1 cellular context compared by ENCODE assay signal in the genomic region with DNA sequence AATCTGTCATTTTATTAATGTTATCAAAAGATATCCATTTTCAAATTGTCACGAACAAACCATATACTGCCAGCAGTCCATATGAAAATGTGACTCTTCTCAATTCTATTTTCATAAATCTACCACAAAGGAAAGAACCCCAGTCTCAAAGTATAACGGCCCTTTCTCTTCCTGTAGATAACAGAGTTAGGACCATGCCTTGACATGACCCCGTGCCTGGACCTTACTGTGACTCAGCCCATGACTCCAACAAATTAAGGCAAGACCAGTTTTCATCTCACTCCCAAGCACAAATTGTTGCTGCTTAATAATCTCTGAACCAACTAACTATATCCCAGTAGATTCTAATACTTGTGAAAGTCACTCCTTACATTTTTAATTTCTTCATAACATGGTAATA.
TF ChIP-seq lines count a peak whose summit lies in the region.

No MANE protein-coding gene starts in this region.

TF ChIP-seq in K562, 482 proteins besides CTCF, POLR2A, EP300 and RAD21 (continued from another document and continues in another):
- TF ChIP-seq DNMT1 (IDR thresholded peaks at IDR 0.05) (no peak), BHLHE40 (IDR thresholded peaks at IDR 0.05; ENCODE audit: low read length) (peak; percentile 14; the same call in 1 of the 2 replicates), PML (IDR thresholded peaks at IDR 0.05; ENCODE audit: low read length) (no peak), HDAC8 (tag; IDR thresholded peaks at IDR 0.05) (no peak), WHSC1 (IDR thresholded peaks at IDR 0.05; ENCODE audit: low read length) (no peak), EP400 (IDR thresholded peaks at IDR 0.05) (peak; percentile 43; the same call in 1 of the 2 replicates), NCOR1 (IDR thresholded peaks at IDR 0.05) (peak; percentile 37; the same call in 1 of the 2 replicates), ZNF134 (CRISPR knock-in tag; conservative IDR thresholded peaks at IDR 0.05) (no peak), LEF1 (IDR thresholded peaks at IDR 0.05) (peak; percentile 49; the same call in 1 of the 2 replicates), OTX1 (CRISPR knock-in tag; IDR thresholded peaks at IDR 0.05) (no peak), SUPT5H (IDR thresholded peaks at IDR 0.05) (no peak), RBM14 (IDR thresholded peaks at IDR 0.05; ENCODE audit: borderline replicate concordance, insufficient read depth, low read depth, low read length) (no peak), MYC (IDR thresholded peaks at IDR 0.05; ENCODE audit: low read depth, low read length) (peak; percentile 44; the same call in 1 of the 2 replicates), MYC (CRISPR knock-in tag; IDR thresholded peaks at IDR 0.05; ENCODE audit: borderline replicate concordance, low read depth) (no peak), MECOM (CRISPR knock-in tag; IDR thresholded peaks at IDR 0.05) (no peak), POLR3G (IDR thresholded peaks at IDR 0.05; ENCODE audit: extremely low read depth, insufficient read length, insufficient replicate concordance) (no peak), TEAD4 (IDR thresholded peaks at IDR 0.05; ENCODE audit: low read length) (peak; percentile 32; the same call in 1 of the 2 replicates), TEAD4 (CRISPR knock-in tag; IDR thresholded peaks at IDR 0.05; ENCODE audit: borderline replicate concordance) (no peak), YY1 (IDR thresholded peaks at IDR 0.05; ENCODE audit: borderline replicate concordance in 1 of 3, control insufficient read depth in 1 of 3, extremely low read depth in 1 of 3, insufficient read depth in 3 of 3, insufficient read length in 1 of 3, insufficient replicate concordance in 2 of 3, low read depth in 1 of 3, low read length in 2 of 3) (no peak), SMARCE1 (IDR thresholded peaks at IDR 0.05) (peak; percentile 70; the same call in 1 of the 2 replicates), DPF2 (IDR thresholded peaks at IDR 0.05) (peak; percentile 86), ZNF354B (CRISPR knock-in tag; IDR thresholded peaks at IDR 0.05) (no peak), RBFOX2 (IDR thresholded peaks at IDR 0.05; ENCODE audit: low read depth, low read length) (no peak), HMG20B (CRISPR knock-in tag; IDR thresholded peaks at IDR 0.05) (no peak), ARHGAP35 (IDR thresholded peaks at IDR 0.05; ENCODE audit: partially characterized antibody) (no peak), GABPA (tag; conservative IDR thresholded peaks at IDR 0.05; ENCODE audit: low read depth) (no peak), SMAD4 (CRISPR knock-in tag; conservative IDR thresholded peaks at IDR 0.05) (peak; percentile 62; the same call in 1 of the 2 replicates), KAT8 (IDR thresholded peaks at IDR 0.05; ENCODE audit: low read depth) (no peak), KDM2B (CRISPR knock-in tag; IDR thresholded peaks at IDR 0.05) (no peak), CBFA2T3 (IDR thresholded peaks at IDR 0.05) (peak; percentile 52), FOS (IDR thresholded peaks at IDR 0.05; ENCODE audit: extremely low read depth, insufficient read length) (peak; percentile 9), PTBP1 (IDR thresholded peaks at IDR 0.05; ENCODE audit: low read depth, low read length) (no peak), ZNF175 (CRISPR knock-in tag; IDR thresholded peaks at IDR 0.05; ENCODE audit: low read depth) (0 out of 2 replicates have a peak, but pooled peaks have one; percentile 46), CC2D1A (IDR thresholded peaks at IDR 0.05) (0 out of 2 replicates have a peak, but pooled peaks have one; percentile 38), ZFP30 (CRISPR knock-in tag; IDR thresholded peaks at IDR 0.05; ENCODE audit: borderline replicate concordance) (no peak), NCOA2 (IDR thresholded peaks at IDR 0.05; ENCODE audit: partially characterized antibody in 2 of 2) (no peak), MAFG (tag; conservative IDR thresholded peaks at IDR 0.05) (peak; percentile 63), TSC22D4 (tag; IDR thresholded peaks at IDR 0.05) (no peak), HNRNPUL1 (IDR thresholded peaks at IDR 0.05; ENCODE audit: low read length) (no peak), KAT2B (IDR thresholded peaks at IDR 0.05; ENCODE audit: low read depth, low read length) (no peak), RB1 (IDR thresholded peaks at IDR 0.05; ENCODE audit: low read depth) (no peak), HNRNPL (IDR thresholded peaks at IDR 0.05; ENCODE audit: low read depth, low read length) (no peak), ATF1 (CRISPR knock-in tag; IDR thresholded peaks at IDR 0.05) (no peak), ATF1 (tag; IDR thresholded peaks at IDR 0.05) (0 out of 2 replicates have a peak, but pooled peaks have one; percentile 5), MBD2 (IDR thresholded peaks at IDR 0.05; ENCODE audit: borderline replicate concordance, low read depth) (no peak), ETV1 (tag; conservative IDR thresholded peaks at IDR 0.05; ENCODE audit: low read depth) (0 out of 2 replicates have a peak, but pooled peaks have one; percentile 43), CXXC5 (CRISPR knock-in tag; IDR thresholded peaks at IDR 0.05) (no peak), BACH1 (tag; IDR thresholded peaks at IDR 0.05) (no peak)
- TF ChIP-seq, protein P1, sequence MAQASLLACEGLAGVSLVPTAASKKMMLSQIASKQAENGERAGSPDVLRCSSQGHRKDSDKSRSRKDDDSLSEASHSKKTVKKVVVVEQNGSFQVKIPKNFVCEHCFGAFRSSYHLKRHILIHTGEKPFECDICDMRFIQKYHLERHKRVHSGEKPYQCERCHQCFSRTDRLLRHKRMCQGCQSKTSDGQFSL (CRISPR knock-in tag; IDR thresholded peaks at IDR 0.05) = no peak
- TF ChIP-seq, protein P1 (tag; IDR thresholded peaks at IDR 0.05) = no peak
- TF ChIP-seq, protein P2, sequence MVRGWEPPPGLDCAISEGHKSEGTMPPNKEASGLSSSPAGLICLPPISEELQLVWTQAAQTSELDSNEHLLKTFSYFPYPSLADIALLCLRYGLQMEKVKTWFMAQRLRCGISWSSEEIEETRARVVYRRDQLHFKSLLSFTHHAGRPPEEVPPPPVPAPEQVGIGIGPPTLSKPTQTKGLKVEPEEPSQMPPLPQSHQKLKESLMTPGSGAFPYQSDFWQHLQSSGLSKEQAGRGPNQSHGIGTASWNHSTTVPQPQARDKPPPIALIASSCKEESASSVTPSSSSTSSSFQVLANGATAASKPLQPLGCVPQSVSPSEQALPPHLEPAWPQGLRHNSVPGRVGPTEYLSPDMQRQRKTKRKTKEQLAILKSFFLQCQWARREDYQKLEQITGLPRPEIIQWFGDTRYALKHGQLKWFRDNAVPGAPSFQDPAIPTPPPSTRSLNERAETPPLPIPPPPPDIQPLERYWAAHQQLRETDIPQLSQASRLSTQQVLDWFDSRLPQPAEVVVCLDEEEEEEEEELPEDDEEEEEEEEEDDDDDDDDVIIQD (CRISPR knock-in tag; IDR thresholded peaks at IDR 0.05) = no peak
- TF ChIP-seq, protein P3, sequence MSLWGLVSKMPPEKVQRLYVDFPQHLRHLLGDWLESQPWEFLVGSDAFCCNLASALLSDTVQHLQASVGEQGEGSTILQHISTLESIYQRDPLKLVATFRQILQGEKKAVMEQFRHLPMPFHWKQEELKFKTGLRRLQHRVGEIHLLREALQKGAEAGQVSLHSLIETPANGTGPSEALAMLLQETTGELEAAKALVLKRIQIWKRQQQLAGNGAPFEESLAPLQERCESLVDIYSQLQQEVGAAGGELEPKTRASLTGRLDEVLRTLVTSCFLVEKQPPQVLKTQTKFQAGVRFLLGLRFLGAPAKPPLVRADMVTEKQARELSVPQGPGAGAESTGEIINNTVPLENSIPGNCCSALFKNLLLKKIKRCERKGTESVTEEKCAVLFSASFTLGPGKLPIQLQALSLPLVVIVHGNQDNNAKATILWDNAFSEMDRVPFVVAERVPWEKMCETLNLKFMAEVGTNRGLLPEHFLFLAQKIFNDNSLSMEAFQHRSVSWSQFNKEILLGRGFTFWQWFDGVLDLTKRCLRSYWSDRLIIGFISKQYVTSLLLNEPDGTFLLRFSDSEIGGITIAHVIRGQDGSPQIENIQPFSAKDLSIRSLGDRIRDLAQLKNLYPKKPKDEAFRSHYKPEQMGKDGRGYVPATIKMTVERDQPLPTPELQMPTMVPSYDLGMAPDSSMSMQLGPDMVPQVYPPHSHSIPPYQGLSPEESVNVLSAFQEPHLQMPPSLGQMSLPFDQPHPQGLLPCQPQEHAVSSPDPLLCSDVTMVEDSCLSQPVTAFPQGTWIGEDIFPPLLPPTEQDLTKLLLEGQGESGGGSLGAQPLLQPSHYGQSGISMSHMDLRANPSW (CRISPR knock-in tag; IDR thresholded peaks at IDR 0.05) = no peak
- TF ChIP-seq, protein P4, sequence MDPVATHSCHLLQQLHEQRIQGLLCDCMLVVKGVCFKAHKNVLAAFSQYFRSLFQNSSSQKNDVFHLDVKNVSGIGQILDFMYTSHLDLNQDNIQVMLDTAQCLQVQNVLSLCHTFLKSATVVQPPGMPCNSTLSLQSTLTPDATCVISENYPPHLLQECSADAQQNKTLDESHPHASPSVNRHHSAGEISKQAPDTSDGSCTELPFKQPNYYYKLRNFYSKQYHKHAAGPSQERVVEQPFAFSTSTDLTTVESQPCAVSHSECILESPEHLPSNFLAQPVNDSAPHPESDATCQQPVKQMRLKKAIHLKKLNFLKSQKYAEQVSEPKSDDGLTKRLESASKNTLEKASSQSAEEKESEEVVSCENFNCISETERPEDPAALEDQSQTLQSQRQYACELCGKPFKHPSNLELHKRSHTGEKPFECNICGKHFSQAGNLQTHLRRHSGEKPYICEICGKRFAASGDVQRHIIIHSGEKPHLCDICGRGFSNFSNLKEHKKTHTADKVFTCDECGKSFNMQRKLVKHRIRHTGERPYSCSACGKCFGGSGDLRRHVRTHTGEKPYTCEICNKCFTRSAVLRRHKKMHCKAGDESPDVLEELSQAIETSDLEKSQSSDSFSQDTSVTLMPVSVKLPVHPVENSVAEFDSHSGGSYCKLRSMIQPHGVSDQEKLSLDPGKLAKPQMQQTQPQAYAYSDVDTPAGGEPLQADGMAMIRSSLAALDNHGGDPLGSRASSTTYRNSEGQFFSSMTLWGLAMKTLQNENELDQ (CRISPR knock-in tag; IDR thresholded peaks at IDR 0.05; ENCODE audit: borderline replicate concordance) = no peak
- TF ChIP-seq, protein P5, sequence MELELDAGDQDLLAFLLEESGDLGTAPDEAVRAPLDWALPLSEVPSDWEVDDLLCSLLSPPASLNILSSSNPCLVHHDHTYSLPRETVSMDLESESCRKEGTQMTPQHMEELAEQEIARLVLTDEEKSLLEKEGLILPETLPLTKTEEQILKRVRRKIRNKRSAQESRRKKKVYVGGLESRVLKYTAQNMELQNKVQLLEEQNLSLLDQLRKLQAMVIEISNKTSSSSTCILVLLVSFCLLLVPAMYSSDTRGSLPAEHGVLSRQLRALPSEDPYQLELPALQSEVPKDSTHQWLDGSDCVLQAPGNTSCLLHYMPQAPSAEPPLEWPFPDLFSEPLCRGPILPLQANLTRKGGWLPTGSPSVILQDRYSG (tag; conservative IDR thresholded peaks at IDR 0.05; ENCODE audit: low read depth) = no peak
- TF ChIP-seq, protein P6, sequence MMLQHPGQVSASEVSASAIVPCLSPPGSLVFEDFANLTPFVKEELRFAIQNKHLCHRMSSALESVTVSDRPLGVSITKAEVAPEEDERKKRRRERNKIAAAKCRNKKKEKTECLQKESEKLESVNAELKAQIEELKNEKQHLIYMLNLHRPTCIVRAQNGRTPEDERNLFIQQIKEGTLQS (IDR thresholded peaks at IDR 0.05) = peak; percentile 63; the same call in 1 of the 2 replicates
- TF ChIP-seq, protein P6 (CRISPR knock-in tag; conservative IDR thresholded peaks at IDR 0.05) = no peak
- TF ChIP-seq, protein P7, sequence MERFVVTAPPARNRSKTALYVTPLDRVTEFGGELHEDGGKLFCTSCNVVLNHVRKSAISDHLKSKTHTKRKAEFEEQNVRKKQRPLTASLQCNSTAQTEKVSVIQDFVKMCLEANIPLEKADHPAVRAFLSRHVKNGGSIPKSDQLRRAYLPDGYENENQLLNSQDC (CRISPR knock-in tag; IDR thresholded peaks at IDR 0.05) = no peak
- TF ChIP-seq, protein P8, sequence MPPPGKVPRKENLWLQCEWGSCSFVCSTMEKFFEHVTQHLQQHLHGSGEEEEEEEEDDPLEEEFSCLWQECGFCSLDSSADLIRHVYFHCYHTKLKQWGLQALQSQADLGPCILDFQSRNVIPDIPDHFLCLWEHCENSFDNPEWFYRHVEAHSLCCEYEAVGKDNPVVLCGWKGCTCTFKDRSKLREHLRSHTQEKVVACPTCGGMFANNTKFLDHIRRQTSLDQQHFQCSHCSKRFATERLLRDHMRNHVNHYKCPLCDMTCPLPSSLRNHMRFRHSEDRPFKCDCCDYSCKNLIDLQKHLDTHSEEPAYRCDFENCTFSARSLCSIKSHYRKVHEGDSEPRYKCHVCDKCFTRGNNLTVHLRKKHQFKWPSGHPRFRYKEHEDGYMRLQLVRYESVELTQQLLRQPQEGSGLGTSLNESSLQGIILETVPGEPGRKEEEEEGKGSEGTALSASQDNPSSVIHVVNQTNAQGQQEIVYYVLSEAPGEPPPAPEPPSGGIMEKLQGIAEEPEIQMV (tag; conservative IDR thresholded peaks at IDR 0.05; ENCODE audit: low read depth) = no peak
- TF ChIP-seq, protein P9, sequence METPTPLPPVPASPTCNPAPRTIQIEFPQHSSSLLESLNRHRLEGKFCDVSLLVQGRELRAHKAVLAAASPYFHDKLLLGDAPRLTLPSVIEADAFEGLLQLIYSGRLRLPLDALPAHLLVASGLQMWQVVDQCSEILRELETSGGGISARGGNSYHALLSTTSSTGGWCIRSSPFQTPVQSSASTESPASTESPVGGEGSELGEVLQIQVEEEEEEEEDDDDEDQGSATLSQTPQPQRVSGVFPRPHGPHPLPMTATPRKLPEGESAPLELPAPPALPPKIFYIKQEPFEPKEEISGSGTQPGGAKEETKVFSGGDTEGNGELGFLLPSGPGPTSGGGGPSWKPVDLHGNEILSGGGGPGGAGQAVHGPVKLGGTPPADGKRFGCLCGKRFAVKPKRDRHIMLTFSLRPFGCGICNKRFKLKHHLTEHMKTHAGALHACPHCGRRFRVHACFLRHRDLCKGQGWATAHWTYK (CRISPR knock-in tag; IDR thresholded peaks at IDR 0.05) = no peak
- TF ChIP-seq, protein P10, sequence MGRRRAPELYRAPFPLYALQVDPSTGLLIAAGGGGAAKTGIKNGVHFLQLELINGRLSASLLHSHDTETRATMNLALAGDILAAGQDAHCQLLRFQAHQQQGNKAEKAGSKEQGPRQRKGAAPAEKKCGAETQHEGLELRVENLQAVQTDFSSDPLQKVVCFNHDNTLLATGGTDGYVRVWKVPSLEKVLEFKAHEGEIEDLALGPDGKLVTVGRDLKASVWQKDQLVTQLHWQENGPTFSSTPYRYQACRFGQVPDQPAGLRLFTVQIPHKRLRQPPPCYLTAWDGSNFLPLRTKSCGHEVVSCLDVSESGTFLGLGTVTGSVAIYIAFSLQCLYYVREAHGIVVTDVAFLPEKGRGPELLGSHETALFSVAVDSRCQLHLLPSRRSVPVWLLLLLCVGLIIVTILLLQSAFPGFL (CRISPR knock-in tag; IDR thresholded peaks at IDR 0.05) = no peak
